Comparison of ENCODE assay signal across 8 cellular contexts in genomic region chr11:20355221-20356219, GRCh38. TPM values are rescaled to one million over a fixed set of nuclear protein-coding genes. Genes with fewer than 3 reads are reported as not detected.
DNase-seq lines count a peak whose midpoint lies in the region; ATAC-seq and TF ChIP-seq lines count a peak whose summit lies in the region.

No MANE protein-coding gene starts in this region.

- no peak for DNase-seq in AG04449 (ENCODE audit: low read depth, low spot score)
- DNase-seq in NAMALWA (ENCODE audit: low spot score) = peak; percentile 71
- peak; percentile 59 for DNase-seq in activated CD4-positive, alpha-beta T cell treated with anti-CD3 and anti-CD28 coated beads for 48 hours
- peak; percentile 62 for DNase-seq in fibroblast of the aortic adventitia (ENCODE audit: low read depth)
- no peak for DNase-seq in progenitor cell of endocrine pancreas (ENCODE audit: low spot score, unreplicated experiment)
- DNase-seq in immature natural killer cell = no peak

- no peaks in the 10 kb centered on the region for H3K27me3 Mint-ChIP-seq in progenitor cell of endocrine pancreas
- peaks cover 5 to 6% (median 6%) of the 10 kb centered on the region in 3 donors for H3K27me3 Mint-ChIP-seq in immature natural killer cell (ENCODE audit: low read depth in 3 of 3)

- ATAC-seq in HG02571 (IDR thresholded peaks at IDR 0.05; ENCODE audit: unreplicated experiment) = peak; percentile 73

- peaks cover 4% of the 10 kb centered on the region for H3K4me1 Mint-ChIP-seq in progenitor cell of endocrine pancreas (ENCODE audit: low read depth)
- H3K4me1 Mint-ChIP-seq in immature natural killer cell = peaks cover 3 to 6% of the 10 kb centered on the region in 2 donors

- H3K27ac Mint-ChIP-seq in progenitor cell of endocrine pancreas (no peak overlapping the region), immature natural killer cell (no peak overlapping the region)

- no peak overlapping the region for H3K4me3 Mint-ChIP-seq in progenitor cell of endocrine pancreas (ENCODE audit: low read depth)
- no peak overlapping the region for H3K4me3 Mint-ChIP-seq in immature natural killer cell

- POLR2A ChIA-PET in AG04449 (lab: Yijun Ruan, JAX) = no interaction called here

- H3K4me3 ChIP-seq in AG04449 (ENCODE audit: low read depth, low read length) (no peak overlapping the region), fibroblast of the aortic adventitia (ENCODE audit: low read depth, low read length) (no peak overlapping the region)

- H3K9me3 Mint-ChIP-seq in progenitor cell of endocrine pancreas (ENCODE audit: low read depth) (no peaks in the 10 kb centered on the region), immature natural killer cell (no peaks in the 10 kb centered on the region)

- CTCF ChIA-PET in AG04449 (lab: Yijun Ruan, JAX) = interaction anchor here (0.6 to 12.6 kb wide), 26 partner anchors 11 to 1188 kb away, joined by 3 to 160 read pairs (median 5); partner anchors contain the start of gene HTATIP2

- no peaks in the 10 kb centered on the region for H3K36me3 Mint-ChIP-seq in progenitor cell of endocrine pancreas (ENCODE audit: insufficient read depth)
- no peaks in the 10 kb centered on the region for H3K36me3 Mint-ChIP-seq in immature natural killer cell

- TF ChIP-seq CTCF in AG04449 (IDR thresholded peaks at IDR 0.05; ENCODE audit: insufficient read depth, low read length, missing control alignments) (peak; percentile 58), GM12873 (IDR thresholded peaks at IDR 0.05; ENCODE audit: insufficient read depth, low read depth, low read length, missing control alignments) (peak; percentile 77), fibroblast of the aortic adventitia (IDR thresholded peaks at IDR 0.05; ENCODE audit: insufficient read depth, low read length) (peak; percentile 76), progenitor cell of endocrine pancreas (IDR thresholded peaks at IDR 0.05; ENCODE audit: unreplicated experiment) (peak; percentile 69)

RNA-seq across cellular contexts. Expression of gene HTATIP2, which starts 8.0 kb away (rescaled TPM):
- total RNA-seq in fibroblast of the aortic adventitia (ENCODE audit: low replicate concordance) (27.9 and 82.5 TPM in 2 replicates), progenitor cell of endocrine pancreas (21.4 and 22.2 TPM in 2 replicates)
- 10 to 100 TPM; 61.2 to 67.9 (median 61.6) TPM for polyA plus RNA-seq in immature natural killer cell

RNA-seq across cellular contexts. Expression of gene PRMT3, which starts 32.0 kb away (rescaled TPM):
- total RNA-seq in fibroblast of the aortic adventitia (ENCODE audit: low replicate concordance) (17.3 and 19.3 TPM in 2 replicates), progenitor cell of endocrine pancreas (12.2 and 19.3 TPM in 2 replicates)
- 1 to 10 TPM; 4.2 to 5.1 (median 5.0) TPM for polyA plus RNA-seq in immature natural killer cell

Comparison
In these comparisons a context has a peak if more than half of its experiments do, and no peak if none do; other contexts are left out.
1. DNase-seq: peak in NAMALWA (single experiment), activated CD4-positive, alpha-beta T cell treated with anti-CD3 and anti-CD28 coated beads for 48 hours (single experiment) and fibroblast of the aortic adventitia (single experiment); none in AG04449 (single experiment), progenitor cell of endocrine pancreas (single experiment) and immature natural killer cell (0 of 3).
2. Peak in every context shown above with its lines, with median percentiles within 50 percentile points of each other: CTCF ChIP-seq.